ENCODE assay signal across 8 cellular contexts in the genomic region with DNA sequence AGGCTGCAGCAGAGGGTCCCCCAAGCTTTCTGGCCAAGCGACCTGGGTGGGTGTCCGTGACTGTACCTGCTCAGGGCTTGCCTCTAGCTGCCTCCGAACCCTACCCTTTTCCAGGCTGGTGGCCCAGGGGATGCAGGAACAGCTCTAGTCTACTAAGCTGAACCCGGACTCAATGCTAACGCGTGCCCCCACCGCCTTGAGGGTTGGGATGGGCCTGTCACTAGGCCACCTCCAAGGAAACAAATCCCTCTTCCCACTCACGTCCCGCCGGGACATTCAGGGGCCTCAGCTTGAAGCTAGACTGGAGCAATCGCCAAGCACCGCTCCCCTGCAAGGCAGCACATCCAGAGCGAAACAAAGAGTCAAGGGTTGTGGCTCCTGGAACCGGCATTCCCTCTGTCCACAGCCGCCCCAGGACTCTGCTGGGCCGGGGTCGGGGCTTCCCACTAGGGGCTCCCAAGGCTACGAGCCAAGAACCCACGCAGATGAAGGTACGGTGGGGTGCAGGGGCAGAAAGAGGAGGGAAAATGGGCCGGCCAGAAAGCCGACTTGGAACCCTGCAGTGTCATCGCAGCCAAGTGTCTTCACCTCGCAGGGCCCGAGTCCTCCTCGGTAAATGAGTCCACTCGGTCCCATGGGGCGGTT.
DNase-seq lines count a peak whose midpoint lies in the region; TF ChIP-seq lines count a peak whose summit lies in the region.

No MANE protein-coding gene starts in this region.

- peak overlapping the region; percentile 87 for H3K4me3 Mint-ChIP-seq in stimulated activated naive CD8-positive, alpha-beta T cell treated with anti-CD3 and anti-CD28 coated beads, Interleukin-15, Interleukin-2, amounts not matched to agents 100 ng/mL and 50 ng/mL, for 24 hours

- no peaks in the 10 kb centered on the region; the same call in 1 of the 2 replicates for H3K79me2 ChIP-seq in MM.1S (ENCODE audit: low read length)

- H3K27ac ChIP-seq in MM.1S (ENCODE audit: low read length) (peak overlapping the region; percentile 65), layer of hippocampus (ENCODE audit: low read depth, low read length) (peak overlapping the region; percentile 76)

- peak overlapping the region; percentile 96 for H3K4me2 ChIP-seq in MM.1S (ENCODE audit: low read depth, low read length)

- H3K27me3 ChIP-seq in MM.1S (replicated peaks; ENCODE audit: insufficient read depth, low read length) (no peaks in the 10 kb centered on the region), layer of hippocampus (ENCODE audit: control insufficient read depth, insufficient read depth, low read length) (no peaks in the 10 kb centered on the region)

- no peaks in the 10 kb centered on the region for H3K27me3 Mint-ChIP-seq in stimulated activated naive CD8-positive, alpha-beta T cell treated with anti-CD3 and anti-CD28 coated beads, Interleukin-15, Interleukin-2, amounts not matched to agents 100 ng/mL and 50 ng/mL, for 24 hours

- peaks cover 56% of the 10 kb centered on the region for H3K4me1 Mint-ChIP-seq in stimulated activated naive CD8-positive, alpha-beta T cell treated with anti-CD3 and anti-CD28 coated beads, Interleukin-15, Interleukin-2, amounts not matched to agents 100 ng/mL and 50 ng/mL, for 24 hours (ENCODE audit: low read depth)

- H3K27ac Mint-ChIP-seq in stimulated activated naive CD8-positive, alpha-beta T cell treated with anti-CD3 and anti-CD28 coated beads, Interleukin-15, Interleukin-2, amounts not matched to agents 100 ng/mL and 50 ng/mL, for 24 hours: peak overlapping the region; percentile 87

- peak overlapping the region; percentile 55 for H2AFZ ChIP-seq in MM.1S (ENCODE audit: low read length)

- H3K36me3 Mint-ChIP-seq in stimulated activated naive CD8-positive, alpha-beta T cell treated with anti-CD3 and anti-CD28 coated beads, Interleukin-15, Interleukin-2, amounts not matched to agents 100 ng/mL and 50 ng/mL, for 24 hours (ENCODE audit: low read depth): peaks cover 3% of the 10 kb centered on the region

- in situ Hi-C loops in astrocyte of the spinal cord (cut with HindIII; ENCODE audit: low sequenced_read_pairs): no loop called here

- TF ChIP-seq CTCF in MM.1S (IDR thresholded peaks at IDR 0.05; ENCODE audit: low read length): no peak
- TF ChIP-seq CTCF in astrocyte of the spinal cord (IDR thresholded peaks at IDR 0.05; ENCODE audit: low read depth, low read length): no peak

- no peaks in the 10 kb centered on the region for H3K9me3 Mint-ChIP-seq in stimulated activated naive CD8-positive, alpha-beta T cell treated with anti-CD3 and anti-CD28 coated beads, Interleukin-15, Interleukin-2, amounts not matched to agents 100 ng/mL and 50 ng/mL, for 24 hours

- no peaks in the 10 kb centered on the region for H3K9me3 ChIP-seq in MM.1S (replicated peaks; ENCODE audit: insufficient read depth, low read length)

- H3K36me3 ChIP-seq in MM.1S (replicated peaks; ENCODE audit: insufficient read depth, low read length): no peaks in the 10 kb centered on the region

- H3K4me3 ChIP-seq in MM.1S (ENCODE audit: low read length) (peak overlapping the region; percentile 66), astrocyte of the spinal cord (ENCODE audit: low read depth, low read length) (peak overlapping the region; percentile 53)

- H3K9me2 ChIP-seq in MM.1S (replicated peaks; ENCODE audit: insufficient read depth, low read length): no peaks in the 10 kb centered on the region

- peak; percentile 38 for DNase-seq in activated CD8-positive, alpha-beta memory T cell treated with anti-CD3 and anti-CD28 coated beads, Interleukin-2, amount 50 U/mL, for 4 hours
- DNase-seq in activated CD8-positive, alpha-beta memory T cell treated with anti-CD3 and anti-CD28 coated beads, Interleukin-2, amount 50 U/mL, for 48 hours: no peak
- DNase-seq in MM.1S (peak; percentile 36), astrocyte of the spinal cord (ENCODE audit: low read depth, low spot score) (no peak), NCI-H1048 (lab: John Stamatoyannopoulos, UW) (no peak), hippocampal formation (lab: John Stamatoyannopoulos, UW) (no peak)

- peaks cover 25% of the 10 kb centered on the region for H3F3A ChIP-seq in MM.1S (ENCODE audit: insufficient read depth, low read length)

- no peaks in the 10 kb centered on the region for H4K20me1 ChIP-seq in MM.1S (ENCODE audit: insufficient read depth, low read length)

- H3K4me1 ChIP-seq in MM.1S (ENCODE audit: low read length): peaks cover 10% of the 10 kb centered on the region; the same call in 1 of the 2 replicates

- peak overlapping the region; percentile 74 for H3K9ac ChIP-seq in MM.1S (ENCODE audit: low read length)

Comparison
In these comparisons a context has a peak if more than half of its experiments do, and no peak if none do; other contexts are left out.
1. DNase-seq: peak in activated CD8-positive, alpha-beta memory T cell treated with anti-CD3 and anti-CD28 coated beads, Interleukin-2, amount 50 U/mL, for 4 hours (single experiment) and MM.1S (single experiment); none in activated CD8-positive, alpha-beta memory T cell treated with anti-CD3 and anti-CD28 coated beads, Interleukin-2, amount 50 U/mL, for 48 hours (single experiment), astrocyte of the spinal cord (single experiment), NCI-H1048 (single experiment) and hippocampal formation (0 of 2).